In genomic region chr11:798093-798713, GRCh38 we compare ENCODE assay signal across 1 cellular context.
A peak's percentile ranks its signal among the peaks of the same experiment; 100 is the strongest.
TF ChIP-seq lines count a peak whose summit lies in the region.

Gene SLC25A22, minus strand, starts transcription at chr11:798281. Its CDS starts 3,275 bp downstream, at chr11:795006.

TF ChIP-seq in K562, 482 proteins besides CTCF, POLR2A, EP300 and RAD21 (continued from another document and continues in another):
- TF ChIP-seq ARID3B (CRISPR knock-in tag; IDR thresholded peaks at IDR 0.05; ENCODE audit: borderline replicate concordance) = no peak
- TF ChIP-seq FOXK1 (CRISPR knock-in tag; IDR thresholded peaks at IDR 0.05; ENCODE audit: borderline replicate concordance) = no peak
- TF ChIP-seq ZBTB17 (CRISPR knock-in tag; IDR thresholded peaks at IDR 0.05) = no peak
- no peak for TF ChIP-seq ETV1 (tag; conservative IDR thresholded peaks at IDR 0.05; ENCODE audit: low read depth)
- TF ChIP-seq TRIM28 (IDR thresholded peaks at IDR 0.05) = no peak
- TF ChIP-seq PHB (CRISPR knock-in tag; IDR thresholded peaks at IDR 0.05) = no peak
- TF ChIP-seq ZBTB5 (IDR thresholded peaks at IDR 0.05) = no peak
- TF ChIP-seq SMARCC2 (IDR thresholded peaks at IDR 0.05; ENCODE audit: low read depth) = no peak
- TF ChIP-seq RBFOX2 (IDR thresholded peaks at IDR 0.05; ENCODE audit: low read depth, low read length) = peak; percentile 42
- TF ChIP-seq ZFP36 (IDR thresholded peaks at IDR 0.05; ENCODE audit: low read depth, low read length, partially characterized antibody) = no peak
- TF ChIP-seq PRDM10 (IDR thresholded peaks at IDR 0.05; ENCODE audit: partially characterized antibody) = no peak
- TF ChIP-seq TAF7 (tag; IDR thresholded peaks at IDR 0.05) = no peak
- no peak for TF ChIP-seq E2F6 (IDR thresholded peaks at IDR 0.05; ENCODE audit: borderline replicate concordance in 1 of 2, extremely low read depth in 1 of 2, insufficient read depth in 1 of 2, insufficient read length in 1 of 2, low read depth in 1 of 2, low read length in 1 of 2, poor library complexity in 1 of 2, severe bottlenecking in 1 of 2)
- no peak for TF ChIP-seq DPF2 (IDR thresholded peaks at IDR 0.05)
- no peak for TF ChIP-seq ZNF318 (IDR thresholded peaks at IDR 0.05; ENCODE audit: borderline replicate concordance in 1 of 2, low read depth in 1 of 2)
- TF ChIP-seq BHLHE40 (IDR thresholded peaks at IDR 0.05; ENCODE audit: low read length) = peak; percentile 20; the same call in 1 of the 2 replicates
- peak; percentile 68; the same call in 1 of the 2 replicates for TF ChIP-seq ZNF395 (CRISPR knock-in tag; IDR thresholded peaks at IDR 0.05)
- TF ChIP-seq MTA2 (IDR thresholded peaks at IDR 0.05; ENCODE audit: low read depth) = no peak
- TF ChIP-seq THRAP3 (IDR thresholded peaks at IDR 0.05; ENCODE audit: borderline replicate concordance) = no peak
- no peak for TF ChIP-seq MAFF (IDR thresholded peaks at IDR 0.05; ENCODE audit: low read length)
- TF ChIP-seq CBX3 (IDR thresholded peaks at IDR 0.05; ENCODE audit: borderline replicate concordance in 1 of 2, low read length in 2 of 2) = no peak
- TF ChIP-seq POU5F1 (IDR thresholded peaks at IDR 0.05; ENCODE audit: borderline replicate concordance, low read depth, low read length, partially characterized antibody) = no peak
- peak; percentile 57; the same call in 1 of the 2 replicates for TF ChIP-seq ZNF592 (IDR thresholded peaks at IDR 0.05)
- no peak for TF ChIP-seq LCOR (CRISPR knock-in tag; IDR thresholded peaks at IDR 0.05)
- no peak for TF ChIP-seq TEAD2 (tag; IDR thresholded peaks at IDR 0.05)
- TF ChIP-seq CBFB (CRISPR knock-in tag; IDR thresholded peaks at IDR 0.05) = no peak
- peak in 1 of 2 experiments; percentile 55; a peak in 2 of 4 replicates for TF ChIP-seq HDAC1 (IDR thresholded peaks at IDR 0.05)
- TF ChIP-seq CBFA2T3 (IDR thresholded peaks at IDR 0.05) = no peak
- TF ChIP-seq JUNB (CRISPR knock-in tag; conservative IDR thresholded peaks at IDR 0.05) = no peak
